In the genomic region with DNA sequence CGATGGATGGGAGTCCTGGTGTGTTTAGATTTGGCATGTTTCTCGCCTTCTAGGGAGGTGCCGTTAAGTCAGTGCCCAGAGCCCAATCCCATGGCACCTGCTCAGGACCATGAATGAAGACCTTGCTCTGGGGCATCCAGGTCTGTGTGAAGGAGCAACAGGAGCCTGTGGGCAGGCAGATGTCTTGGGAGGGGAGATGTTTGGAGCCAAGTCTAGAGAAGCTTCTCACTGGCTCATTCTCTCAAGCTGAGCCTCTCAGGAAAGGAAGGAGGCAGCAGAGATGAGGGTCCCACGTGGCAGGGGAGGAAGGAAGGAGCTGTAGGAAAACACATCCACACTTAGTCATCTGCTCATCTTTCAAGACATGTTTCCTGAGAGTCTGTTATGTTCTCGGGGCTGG, we compare ENCODE assay signal across 17 cellular contexts. TPM values are rescaled to one million over a fixed set of nuclear protein-coding genes. Genes with fewer than 3 reads are reported as not detected.
"Had no signal": no experiment of that assay in that cellular context is flagged by ENCODE, and none has a peak within 500 bp of the region (broad histone marks: within the 10 kb centered on the region; RNA-seq: fewer than 3 reads in every experiment).

No MANE protein-coding gene starts in this region.

- H3K9me3 Mint-ChIP-seq: naive B cell had no signal

- H3K36me3 Mint-ChIP-seq: naive B cell had no signal

- ATAC-seq: body of pancreas, left colon, psoas muscle, sciatic nerve, upper lobe of right lung had no signal

- H3K4me3 Mint-ChIP-seq: endodermal cell, naive B cell had no signal

- H3K4me1 Mint-ChIP-seq: endodermal cell had no signal

- DNase-seq: activated CD4-positive, alpha-beta T cell treated with anti-CD3 and anti-CD28 coated beads, Interleukin-2, amount 50 U/mL, for 4 hours; activated naive CD4-positive, alpha-beta T cell; amniotic stem cell; body of pancreas; central memory CD4-positive, alpha-beta T cell; endodermal cell; left colon; midbrain; naive B cell; psoas muscle; spleen; stimulated activated CD4-positive, alpha-beta T cell treated with anti-CD3 and anti-CD28 coated beads, Interleukin-1b, Interleukin-23, amount 100 ng/mL, for 48 hours; stimulated activated naive CD4-positive, alpha-beta T cell treated with Interleukin-2 at 50 U/mL for 16 hours; T-helper 2 cell; testis; upper lobe of right lung had no signal

- H3K27ac Mint-ChIP-seq: endodermal cell had no signal

- H3K9me3 ChIP-seq: body of pancreas, psoas muscle, spleen, testis, upper lobe of right lung had no signal

RNA-seq across cellular contexts. Expression of a gene that starts 28.3 kb away (rescaled TPM):
- total RNA-seq: body of pancreas, endodermal cell, sciatic nerve had no signal
